15 cellular contexts compared by ENCODE assay signal in genomic region chr1:197572169-197572568, GRCh38.
"Had no signal": no experiment of that assay in that cellular context is flagged by ENCODE, and none has a peak within 500 bp of the region (broad histone marks: within the 10 kb centered on the region; RNA-seq: fewer than 3 reads in every experiment).

No MANE protein-coding gene starts in this region.

- ATAC-seq: K562 had no signal

- DNase-seq: Kasumi-1, MM.1S, NCI-H1092 treated with DMSO at 0.1 percent for 48 hours, NCI-H1436, NCI-H187, NCI-H2029, NCI-H2081 treated with DMSO at 0.1 percent for 48 hours, NCI-H2171, NCI-H524, NCI-H526 treated with DMSO at 0.1 percent for 48 hours, RPMI8226, SHP77 treated with DMSO at 0.1 percent for 48 hours, SJCRH30 had no signal

- H3K4me3 Mint-ChIP-seq: IgD-negative memory B cell had no signal

- H3K27me3 Mint-ChIP-seq: IgD-negative memory B cell had no signal
